ENCODE assay signal across 8 cellular contexts in genomic region chr11:63838682-63839507, GRCh38. TPM values are rescaled to one million over a fixed set of nuclear protein-coding genes. Genes with fewer than 3 reads are reported as not detected.
DNase-seq lines count a peak whose midpoint lies in the region; ATAC-seq, FAIRE-seq and TF ChIP-seq lines count a peak whose summit lies in the region.

TSS of gene MARK2 (plus strand) at chr11:63839110. CDS start at chr11:63839507, 397 bp downstream.

- 0 to 1% (median 0%) methylated on average over 3 to 90 of the region's 99 CpGs for WGBS in adrenal gland, 4 donors

- TF ChIP-seq POLR2A in GM12892 (IDR thresholded peaks at IDR 0.05; ENCODE audit: low read depth, low read length) (peak; percentile 50; the same call in 1 of the 2 replicates), adrenal gland (IDR thresholded peaks at IDR 0.05) (peak; percentile 49 to 58)

- H3K4me1 Mint-ChIP-seq in type B pancreatic cell (ENCODE audit: unreplicated experiment) = peaks cover 52% of the 10 kb centered on the region

- DNase-seq in GM12892 (ENCODE audit: insufficient read length) = peak; percentile 74
- peak; percentile 100 for DNase-seq in NCI-H146 (lab: John Stamatoyannopoulos, UW)
- DNase-seq in T-helper 1 cell = peak; percentile 99 to 100 (median 99)
- peak; percentile 98 to 100 (median 99) for DNase-seq in adrenal gland
- DNase-seq in cardiac septum (ENCODE audit: low spot score) = peak; percentile 99
- peak; percentile 96 for DNase-seq in pons (ENCODE audit: low spot score)
- peak; percentile 100 for DNase-seq in type B pancreatic cell (ENCODE audit: extremely low spot score, unreplicated experiment)

- H3K36me3 ChIP-seq in adrenal gland (replicated peaks in 1 of 2) = no peaks in the 10 kb centered on the region

- intact Hi-C loops in adrenal gland (cut with DNase I) (loop anchor here in 1 of 2 donors (10.0 kb wide), 1 partner anchor 306 kb away; no protein-coding TSS in a partner anchor), cardiac septum (cut with DNase I) (loop anchor here (1.0 to 5.0 kb wide), 4 partner anchors 70 to 313 kb away; partner anchors contain the start of genes COX8A and ZFTA)

- no peaks in the 10 kb centered on the region for H3K9me3 ChIP-seq in adrenal gland (replicated peaks in 1 of 3)

- H3K27ac Mint-ChIP-seq in type B pancreatic cell = peak within 1 kb of the TSS; percentile 89

- ATAC-seq in HG02852 (IDR thresholded peaks at IDR 0.05; ENCODE audit: unreplicated experiment) = peak; percentile 72

- peak within 1 kb of the TSS; percentile 45 to 98 (median 63) for H3K4me3 ChIP-seq in adrenal gland

- H3K4me1 ChIP-seq in adrenal gland (replicated peaks in 1 of 2) = peaks cover 40 to 50% of the 10 kb centered on the region in 2 donors

- H3K27ac ChIP-seq in adrenal gland = peak within 1 kb of the TSS; percentile 59 to 93 (median 75)

- H3K27me3 ChIP-seq in adrenal gland = no peaks in the 10 kb centered on the region

- peak; percentile 99 for FAIRE-seq in GM12892 (lab: Jason Lieb, UNC)

- H3K4me3 Mint-ChIP-seq in type B pancreatic cell = peak within 1 kb of the TSS; percentile 93

- TF ChIP-seq CTCF in adrenal gland (IDR thresholded peaks at IDR 0.05) (peak in 1 of 6 experiments; percentile 12), type B pancreatic cell (conservative IDR thresholded peaks at IDR 0.05) (no peak)

- no peaks in the 10 kb centered on the region for H3K9me3 Mint-ChIP-seq in type B pancreatic cell

- H3K27me3 Mint-ChIP-seq in type B pancreatic cell = no peaks in the 10 kb centered on the region

- peaks cover 6% of the 10 kb centered on the region for H3K36me3 Mint-ChIP-seq in type B pancreatic cell

RNA-seq across cellular contexts. Expression of gene MARK2, which starts in this region (rescaled TPM):
- polyA plus RNA-seq in GM12892 (2012; ENCODE audit: missing spikeins) = 10.8 TPM
- 10 to 100 TPM; 27.0 to 39.7 (median 36.2) TPM for total RNA-seq in adrenal gland
- polyA plus RNA-seq in adrenal gland = 10 to 100 TPM in 2 of 3 donors, 1 to 10 TPM in 1; 7.3 to 24.4 (median 15.2) TPM
- 32.4 TPM for total RNA-seq in cardiac septum
- total RNA-seq in type B pancreatic cell (ENCODE audit: low replicate concordance) = 52.8 and 73.5 TPM in 2 replicates

Comparison
In these comparisons a context has a peak if more than half of its experiments do, and no peak if none do; other contexts are left out.
1. Peak in every context shown above with its lines: DNase-seq, ATAC-seq, H3K4me3 ChIP-seq and H3K27ac ChIP-seq.